8 cellular contexts compared by ENCODE assay signal in genomic region chr10:11163990-11164805, GRCh38.
DNase-seq lines count a peak whose midpoint lies in the region; ATAC-seq and TF ChIP-seq lines count a peak whose summit lies in the region.

No MANE protein-coding gene starts in this region.

- peak overlapping the region; percentile 92 for H3K9ac ChIP-seq in DND-41 (ENCODE audit: low read depth, low read length)

- H3K4me3 ChIP-seq in DND-41 (ENCODE audit: low read depth in 1 of 2, low read length in 2 of 2) (peak overlapping the region; percentile 70 to 92; a peak in 3 of 4 replicates), fibroblast of the aortic adventitia (ENCODE audit: low read depth, low read length) (peak overlapping the region; percentile 70)

- peaks cover 26% of the 10 kb centered on the region for H3K36me3 ChIP-seq in DND-41 (ENCODE audit: insufficient read depth, low read length)

- H3K36me3 Mint-ChIP-seq in natural killer cell: peaks cover 4% of the 10 kb centered on the region
- H3K36me3 Mint-ChIP-seq in T-helper 17 cell (ENCODE audit: low read depth): peaks cover 9% of the 10 kb centered on the region

- H3K4me3 Mint-ChIP-seq in natural killer cell (no peak overlapping the region), T-helper 17 cell (no peak overlapping the region)

- TF ChIP-seq CTCF in DND-41 (IDR thresholded peaks at IDR 0.05; ENCODE audit: borderline replicate concordance, extremely low read depth, low read length, poor library complexity, severe bottlenecking): no peak
- no peak for TF ChIP-seq CTCF in fibroblast of the aortic adventitia (IDR thresholded peaks at IDR 0.05; ENCODE audit: insufficient read depth, low read length)
- TF ChIP-seq CTCF in natural killer cell (IDR thresholded peaks at IDR 0.05): no peak

- H3K27me3 Mint-ChIP-seq in natural killer cell (ENCODE audit: low read depth in 2 of 2): no peaks in the 10 kb centered on the region
- no peaks in the 10 kb centered on the region for H3K27me3 Mint-ChIP-seq in T-helper 17 cell

- ATAC-seq in DND-41 (ENCODE audit: insufficient read depth, low read depth) (peak; percentile 12; the same call in 1 of the 3 replicates), natural killer cell (no peak), T-helper 17 cell (no peak), GM18868 (IDR thresholded peaks at IDR 0.05; ENCODE audit: unreplicated experiment) (no peak), GM21390 (IDR thresholded peaks at IDR 0.05; ENCODE audit: unreplicated experiment) (no peak)

- peaks cover 56% of the 10 kb centered on the region for H3K79me2 ChIP-seq in DND-41 (ENCODE audit: insufficient read depth, low read length)

- peaks cover 57 to 59% of the 10 kb centered on the region in 2 donors for H3K4me1 Mint-ChIP-seq in natural killer cell
- peaks cover 48% of the 10 kb centered on the region for H3K4me1 Mint-ChIP-seq in T-helper 17 cell

- H3K27me3 ChIP-seq in DND-41 (ENCODE audit: insufficient read depth, low read length, poor library complexity): no peaks in the 10 kb centered on the region

- H4K20me1 ChIP-seq in DND-41 (ENCODE audit: insufficient read depth, low read length): no peaks in the 10 kb centered on the region

- peak overlapping the region; percentile 92 for H2AFZ ChIP-seq in DND-41 (ENCODE audit: low read depth, low read length)

- intact Hi-C loops in natural killer cell (cut with micrococcal nuclease): loop anchor here (1.0 kb wide), 2 partner anchors 14 kb away; no protein-coding TSS in a partner anchor

- DNase-seq in DND-41: peak; percentile 64
- peak; percentile 3 for DNase-seq in RPMI7951 (ENCODE audit: low read depth)
- peak; percentile 17 for DNase-seq in fibroblast of the aortic adventitia (ENCODE audit: low read depth)
- DNase-seq in pons (ENCODE audit: low spot score): peak; percentile 96
- no peak for DNase-seq in natural killer cell
- DNase-seq in T-helper 17 cell: no peak

- H3K9me3 Mint-ChIP-seq in natural killer cell: no peaks in the 10 kb centered on the region

- no peak overlapping the region for H3K27ac Mint-ChIP-seq in natural killer cell
- H3K27ac Mint-ChIP-seq in T-helper 17 cell: no peak overlapping the region

- no peaks in the 10 kb centered on the region for H3K9me3 ChIP-seq in DND-41 (ENCODE audit: insufficient read depth, low read length, severe bottlenecking)
- no peaks in the 10 kb centered on the region for H3K9me3 ChIP-seq in T-helper 17 cell (ENCODE audit: control insufficient read depth, low read length, poor library complexity, severe bottlenecking)

- H3K4me1 ChIP-seq in DND-41 (ENCODE audit: insufficient read depth, low read length): peaks cover 58% of the 10 kb centered on the region

- H3K4me2 ChIP-seq in DND-41 (ENCODE audit: insufficient read depth, low read length): peak overlapping the region; percentile 77

- peak overlapping the region; percentile 97 for H3K27ac ChIP-seq in DND-41 (ENCODE audit: low read length)

Comparison
In these comparisons a context has a peak if more than half of its experiments do, and no peak if none do; other contexts are left out.
1. DNase-seq: peak in DND-41 (single experiment), RPMI7951 (single experiment), fibroblast of the aortic adventitia (single experiment) and pons (single experiment); none in natural killer cell (single experiment) and T-helper 17 cell (0 of 3).